In the genomic region with DNA sequence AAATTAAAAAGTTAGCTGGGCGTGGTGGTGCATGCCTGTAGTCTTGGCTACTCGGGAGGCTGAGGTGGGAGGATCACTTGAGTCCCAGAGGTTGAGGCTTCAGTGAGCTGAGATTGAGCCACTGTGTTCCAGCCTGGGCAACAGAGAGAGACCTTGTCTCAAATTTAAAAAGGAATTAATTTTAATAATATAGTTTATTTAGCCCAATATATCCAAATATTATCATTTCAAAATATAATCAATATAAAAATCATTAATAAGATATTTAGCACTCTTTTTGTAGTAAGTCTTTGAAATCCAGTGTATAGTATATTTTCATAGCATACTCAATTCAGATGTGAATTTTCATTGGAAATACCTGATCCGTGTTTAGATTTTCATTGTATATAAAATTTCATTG, we compare ENCODE assay signal across 1 cellular context.
TF ChIP-seq lines count a peak whose summit lies in the region.

No MANE protein-coding gene starts in this region.

TF ChIP-seq in IMR-90, 13 proteins besides CTCF, POLR2A, EP300 and RAD21 (continued from another document):
- TF ChIP-seq, protein P1, sequence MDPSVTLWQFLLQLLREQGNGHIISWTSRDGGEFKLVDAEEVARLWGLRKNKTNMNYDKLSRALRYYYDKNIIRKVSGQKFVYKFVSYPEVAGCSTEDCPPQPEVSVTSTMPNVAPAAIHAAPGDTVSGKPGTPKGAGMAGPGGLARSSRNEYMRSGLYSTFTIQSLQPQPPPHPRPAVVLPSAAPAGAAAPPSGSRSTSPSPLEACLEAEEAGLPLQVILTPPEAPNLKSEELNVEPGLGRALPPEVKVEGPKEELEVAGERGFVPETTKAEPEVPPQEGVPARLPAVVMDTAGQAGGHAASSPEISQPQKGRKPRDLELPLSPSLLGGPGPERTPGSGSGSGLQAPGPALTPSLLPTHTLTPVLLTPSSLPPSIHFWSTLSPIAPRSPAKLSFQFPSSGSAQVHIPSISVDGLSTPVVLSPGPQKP (IDR thresholded peaks at IDR 0.05; ENCODE audit: borderline replicate concordance, low read depth, low read length): no peak
- no peak for TF ChIP-seq BHLHE40 (IDR thresholded peaks at IDR 0.05; ENCODE audit: low read depth, low read length)
- no peak for TF ChIP-seq RFX5 (IDR thresholded peaks at IDR 0.05; ENCODE audit: low read depth, low read length)
- TF ChIP-seq, protein P2, sequence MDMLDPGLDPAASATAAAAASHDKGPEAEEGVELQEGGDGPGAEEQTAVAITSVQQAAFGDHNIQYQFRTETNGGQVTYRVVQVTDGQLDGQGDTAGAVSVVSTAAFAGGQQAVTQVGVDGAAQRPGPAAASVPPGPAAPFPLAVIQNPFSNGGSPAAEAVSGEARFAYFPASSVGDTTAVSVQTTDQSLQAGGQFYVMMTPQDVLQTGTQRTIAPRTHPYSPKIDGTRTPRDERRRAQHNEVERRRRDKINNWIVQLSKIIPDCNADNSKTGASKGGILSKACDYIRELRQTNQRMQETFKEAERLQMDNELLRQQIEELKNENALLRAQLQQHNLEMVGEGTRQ (IDR thresholded peaks at IDR 0.05; ENCODE audit: low read depth, low read length): no peak
- no peak for TF ChIP-seq NFE2L2 (IDR thresholded peaks at IDR 0.05; ENCODE audit: low read depth, low read length)
